In the genomic region with DNA sequence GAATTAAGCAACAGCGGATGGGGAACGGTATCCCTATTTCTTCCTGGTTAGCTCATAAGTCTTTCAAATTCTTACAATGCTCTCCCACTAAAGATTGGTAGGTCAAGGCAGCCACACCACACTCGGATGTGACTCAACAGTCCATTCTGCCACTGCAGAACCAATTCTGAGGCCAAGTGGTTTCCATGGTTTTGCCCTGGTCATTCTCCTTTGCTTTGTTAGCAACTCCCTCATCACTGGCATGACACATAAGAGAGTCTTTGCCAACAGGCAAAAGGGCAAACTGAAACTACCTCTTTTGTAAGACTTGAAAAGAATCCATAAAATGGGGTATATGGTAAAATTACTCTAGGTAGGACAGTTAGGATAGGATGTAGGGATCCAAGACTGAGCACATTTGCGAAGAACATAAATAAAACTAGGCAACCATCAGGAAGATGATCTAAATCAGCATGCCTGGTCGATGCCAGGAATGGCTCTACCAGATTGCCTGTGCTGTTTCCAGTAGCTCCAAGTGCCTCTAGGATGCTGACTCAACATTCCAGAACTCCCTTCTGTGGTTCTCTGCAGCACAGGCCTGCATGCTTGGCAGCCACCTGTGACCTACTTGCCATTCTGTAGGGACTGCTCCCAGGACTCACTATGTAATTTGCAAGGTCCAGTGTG, we compare ENCODE assay signal across 12 cellular contexts.
DNase-seq lines count a peak whose midpoint lies in the region; ATAC-seq, FAIRE-seq and TF ChIP-seq lines count a peak whose summit lies in the region.
"Had no signal": no experiment of that assay in that cellular context is flagged by ENCODE, and none has a peak within 500 bp of the region (broad histone marks: within the 10 kb centered on the region; RNA-seq: fewer than 3 reads in every experiment).

No MANE protein-coding gene starts in this region.

- DNase-seq in left cardiac atrium = no peak
- DNase-seq in Right ventricle myocardium inferior (ENCODE audit: missing footprints) = no peak
- peak; percentile 96 for DNase-seq in astrocyte of the spinal cord (ENCODE audit: low read depth, low spot score)
- peak; percentile 88 for DNase-seq in kidney glomerular epithelial cell (lab: John Stamatoyannopoulos, UW)
- DNase-seq in urothelium cell line (ENCODE audit: low spot score) = peak; percentile 67
- DNase-seq in SKM-1 (lab: John Stamatoyannopoulos, UW; ENCODE audit: unreplicated experiment) = no peak
- DNase-seq in NCI-H1694 treated with DMSO at 0.1 percent for 48 hours (lab: John Stamatoyannopoulos, UW) = no peak
- DNase-seq in NCI-H82 (lab: John Stamatoyannopoulos, UW) = no peak
- DNase-seq: activated CD8-positive, alpha-beta T cell treated with anti-CD3 and anti-CD28 coated beads for 36 hours; NCI-H524 treated with DMSO at 0.1 percent for 48 hours; pancreas; upper lobe of left lung had no signal

- intact Hi-C loops in left cardiac atrium (cut with DNase I) = loop anchor here in 1 of 2 donors (10.0 kb wide), 1 partner anchor 213 kb away; no protein-coding TSS in a partner anchor
- intact Hi-C loops in Right ventricle myocardium inferior (cut with DNase I) = loop anchor here (10.0 kb wide), 1 partner anchor 213 kb away; no protein-coding TSS in a partner anchor

- peak; percentile 65 to 72 for ATAC-seq in left cardiac atrium
- ATAC-seq in Right ventricle myocardium inferior = no peak
- ATAC-seq: activated CD8-positive, alpha-beta T cell treated with anti-CD3 and anti-CD28 coated beads for 36 hours had no signal

- FAIRE-seq in urothelium cell line (lab: Jason Lieb, UNC) = peak; percentile 53
- FAIRE-seq: pancreas had no signal

- TF ChIP-seq CTCF in astrocyte of the spinal cord (IDR thresholded peaks at IDR 0.05; ENCODE audit: low read depth, low read length) = no peak

- in situ Hi-C loops in astrocyte of the spinal cord (cut with HindIII; ENCODE audit: low sequenced_read_pairs) = no loop called here

- H3K4me3 ChIP-seq in astrocyte of the spinal cord (ENCODE audit: low read depth, low read length) = no peak overlapping the region
- H3K4me3 ChIP-seq: pancreas, upper lobe of left lung had no signal

Comparison
In these comparisons a context has a peak if more than half of its experiments do, and no peak if none do; other contexts are left out.
1. DNase-seq: peak in astrocyte of the spinal cord (single experiment), kidney glomerular epithelial cell (single experiment) and urothelium cell line (single experiment); none in left cardiac atrium (single experiment), Right ventricle myocardium inferior (single experiment), SKM-1 (single experiment), NCI-H1694 treated with DMSO at 0.1 percent for 48 hours (single experiment) and NCI-H82 (single experiment).